12 cellular contexts compared by ENCODE assay signal in the genomic region with DNA sequence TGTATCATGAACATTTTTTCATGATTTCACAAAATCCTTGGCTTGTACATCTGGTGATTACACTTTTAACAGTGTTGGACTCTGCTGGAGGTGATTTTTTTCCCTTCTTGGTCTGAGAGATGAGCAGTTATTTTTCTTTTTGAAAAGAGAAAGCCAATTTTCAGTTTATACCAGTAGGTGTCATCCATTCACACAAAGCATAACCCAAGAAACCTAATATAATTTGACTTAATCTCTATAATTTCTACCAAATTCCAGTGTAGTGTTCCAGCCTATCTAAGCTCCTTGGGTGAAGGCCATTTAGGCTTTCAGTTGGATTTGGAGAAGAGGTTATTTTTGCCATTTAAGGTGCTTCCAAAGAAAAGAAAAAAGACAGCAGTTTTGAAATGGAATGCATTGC. TPM values are rescaled to one million over a fixed set of nuclear protein-coding genes. Genes with fewer than 3 reads are reported as not detected.
A peak's percentile ranks its signal among the peaks of the same experiment; 100 is the strongest.
DNase-seq lines count a peak whose midpoint lies in the region; ATAC-seq, FAIRE-seq and TF ChIP-seq lines count a peak whose summit lies in the region.
"Had no signal": no experiment of that assay in that cellular context is flagged by ENCODE, and none has a peak within 500 bp of the region (broad histone marks: within the 10 kb centered on the region; RNA-seq: fewer than 3 reads in every experiment).

No MANE protein-coding gene starts in this region.

- no peak for FAIRE-seq in D721Med (lab: Jason Lieb, UNC)

- no peak overlapping the region for H3K4me3 Mint-ChIP-seq in activated T-helper 2 cell treated with anti-CD3 and anti-CD28 coated beads, Interferon-gamma antibody, Interleukin-2, Interleukin-4, amounts not matched to agents 10 μg/mL and 5 μg/mL and 100 μg/mL, durations not matched to agents 14 hours and 24 hours and 36 hours (ENCODE audit: low read depth)

- peaks cover 11% of the 10 kb centered on the region for H3K9me3 Mint-ChIP-seq in activated T-helper 2 cell treated with anti-CD3 and anti-CD28 coated beads, Interferon-gamma antibody, Interleukin-2, Interleukin-4, amounts not matched to agents 10 μg/mL and 5 μg/mL and 100 μg/mL, durations not matched to agents 14 hours and 24 hours and 36 hours

- ATAC-seq in right lobe of liver (no peak), GM18502 (IDR thresholded peaks at IDR 0.05; ENCODE audit: poor library complexity, unreplicated experiment) (no peak), GM21723 (IDR thresholded peaks at IDR 0.05; ENCODE audit: unreplicated experiment) (no peak)

- in situ Hi-C loops in astrocyte of the cerebellum (cut with HindIII; ENCODE audit: low sequenced_read_pairs), result no loop called here

- H3K4me1 ChIP-seq in right lobe of liver, result no peaks in the 10 kb centered on the region

- H3K27ac Mint-ChIP-seq in activated T-helper 2 cell treated with anti-CD3 and anti-CD28 coated beads, Interferon-gamma antibody, Interleukin-2, Interleukin-4, amounts not matched to agents 10 μg/mL and 5 μg/mL and 100 μg/mL, durations not matched to agents 14 hours and 24 hours and 36 hours, result no peak overlapping the region

- H3K27me3 Mint-ChIP-seq in activated T-helper 2 cell treated with anti-CD3 and anti-CD28 coated beads, Interferon-gamma antibody, Interleukin-2, Interleukin-4, amounts not matched to agents 10 μg/mL and 5 μg/mL and 100 μg/mL, durations not matched to agents 14 hours and 24 hours and 36 hours (ENCODE audit: low read depth), result peaks cover 4% of the 10 kb centered on the region

- H3K9me3 ChIP-seq in right lobe of liver, result no peaks in the 10 kb centered on the region

- no peak overlapping the region for H3K27ac ChIP-seq in right lobe of liver

- no peak for TF ChIP-seq POLR2A in right lobe of liver (IDR thresholded peaks at IDR 0.05)

- DNase-seq in D721Med (ENCODE audit: insufficient read length, low spot score) (no peak), astrocyte of the cerebellum (ENCODE audit: low read depth) (no peak), right lobe of liver (no peak)
- no peak for DNase-seq in effector CD4-positive, alpha-beta T cell
- DNase-seq in activated T-helper 2 cell treated with anti-CD3 and anti-CD28 coated beads, Interferon-gamma antibody, Interleukin-2, Interleukin-4, amounts not matched to agents 10 μg/mL and 5 μg/mL and 100 μg/mL, durations not matched to agents 14 hours and 24 hours and 36 hours (ENCODE audit: low spot score), result no peak
- DNase-seq: activated CD4-positive, CD25-positive, alpha-beta regulatory T cell; caudate nucleus; midbrain; NCI-H2029 had no signal

- no peak for TF ChIP-seq EP300 in Ishikawa (IDR thresholded peaks at IDR 0.05; ENCODE audit: borderline replicate concordance)

- H3K27me3 ChIP-seq in right lobe of liver, result no peaks in the 10 kb centered on the region

- peak; percentile 39; the same call in 1 of the 2 replicates for TF ChIP-seq RAD21 in Ishikawa (IDR thresholded peaks at IDR 0.05; ENCODE audit: low read depth)

- intact Hi-C loops in right lobe of liver (cut with DNase I), result no loop called here
- intact Hi-C loops in activated T-helper 2 cell treated with anti-CD3 and anti-CD28 coated beads, Interferon-gamma antibody, Interleukin-2, Interleukin-4, amounts not matched to agents 10 μg/mL and 5 μg/mL and 100 μg/mL, durations not matched to agents 14 hours and 24 hours and 36 hours (cut with micrococcal nuclease), result no loop called here

- H3K4me3 ChIP-seq in astrocyte of the cerebellum (ENCODE audit: low read depth, low read length) (no peak overlapping the region), right lobe of liver (no peak overlapping the region)

- peaks cover 28% of the 10 kb centered on the region for H3K4me1 Mint-ChIP-seq in activated T-helper 2 cell treated with anti-CD3 and anti-CD28 coated beads, Interferon-gamma antibody, Interleukin-2, Interleukin-4, amounts not matched to agents 10 μg/mL and 5 μg/mL and 100 μg/mL, durations not matched to agents 14 hours and 24 hours and 36 hours (ENCODE audit: low read depth)

- TF ChIP-seq CTCF in D721Med (IDR thresholded peaks at IDR 0.05; ENCODE audit: insufficient read depth, missing control alignments) (peak; percentile 25), astrocyte of the cerebellum (IDR thresholded peaks at IDR 0.05; ENCODE audit: low read depth, low read length, missing control alignments) (peak; percentile 43), right lobe of liver (IDR thresholded peaks at IDR 0.05) (peak in 3 of 4 donors; percentile 21 to 39 (median 33))

- H3K36me3 ChIP-seq in right lobe of liver, result no peaks in the 10 kb centered on the region

- peaks cover 10% of the 10 kb centered on the region for H3K36me3 Mint-ChIP-seq in activated T-helper 2 cell treated with anti-CD3 and anti-CD28 coated beads, Interferon-gamma antibody, Interleukin-2, Interleukin-4, amounts not matched to agents 10 μg/mL and 5 μg/mL and 100 μg/mL, durations not matched to agents 14 hours and 24 hours and 36 hours (ENCODE audit: low read depth)

TF ChIP-seq in Ishikawa, 13 proteins besides CTCF, POLR2A, EP300 and RAD21:
- TF ChIP-seq NFIC (IDR thresholded peaks at IDR 0.05) (no peak), EGR1 (IDR thresholded peaks at IDR 0.05) (no peak), FOXM1 (IDR thresholded peaks at IDR 0.05; ENCODE audit: borderline replicate concordance, low read depth) (no peak), YY1 (IDR thresholded peaks at IDR 0.05; ENCODE audit: low read depth) (no peak), TEAD4 (IDR thresholded peaks at IDR 0.05) (no peak), CREB1 (IDR thresholded peaks at IDR 0.05; ENCODE audit: low read depth) (no peak), USF1 (IDR thresholded peaks at IDR 0.05) (no peak), TAF1 (IDR thresholded peaks at IDR 0.05; ENCODE audit: low read depth) (no peak), ZBTB7A (IDR thresholded peaks at IDR 0.05; ENCODE audit: low read depth) (no peak), MAX (IDR thresholded peaks at IDR 0.05) (no peak), TCF12 (IDR thresholded peaks at IDR 0.05; ENCODE audit: low read depth) (no peak), CEBPB (IDR thresholded peaks at IDR 0.05) (no peak)
- TF ChIP-seq, protein P1, sequence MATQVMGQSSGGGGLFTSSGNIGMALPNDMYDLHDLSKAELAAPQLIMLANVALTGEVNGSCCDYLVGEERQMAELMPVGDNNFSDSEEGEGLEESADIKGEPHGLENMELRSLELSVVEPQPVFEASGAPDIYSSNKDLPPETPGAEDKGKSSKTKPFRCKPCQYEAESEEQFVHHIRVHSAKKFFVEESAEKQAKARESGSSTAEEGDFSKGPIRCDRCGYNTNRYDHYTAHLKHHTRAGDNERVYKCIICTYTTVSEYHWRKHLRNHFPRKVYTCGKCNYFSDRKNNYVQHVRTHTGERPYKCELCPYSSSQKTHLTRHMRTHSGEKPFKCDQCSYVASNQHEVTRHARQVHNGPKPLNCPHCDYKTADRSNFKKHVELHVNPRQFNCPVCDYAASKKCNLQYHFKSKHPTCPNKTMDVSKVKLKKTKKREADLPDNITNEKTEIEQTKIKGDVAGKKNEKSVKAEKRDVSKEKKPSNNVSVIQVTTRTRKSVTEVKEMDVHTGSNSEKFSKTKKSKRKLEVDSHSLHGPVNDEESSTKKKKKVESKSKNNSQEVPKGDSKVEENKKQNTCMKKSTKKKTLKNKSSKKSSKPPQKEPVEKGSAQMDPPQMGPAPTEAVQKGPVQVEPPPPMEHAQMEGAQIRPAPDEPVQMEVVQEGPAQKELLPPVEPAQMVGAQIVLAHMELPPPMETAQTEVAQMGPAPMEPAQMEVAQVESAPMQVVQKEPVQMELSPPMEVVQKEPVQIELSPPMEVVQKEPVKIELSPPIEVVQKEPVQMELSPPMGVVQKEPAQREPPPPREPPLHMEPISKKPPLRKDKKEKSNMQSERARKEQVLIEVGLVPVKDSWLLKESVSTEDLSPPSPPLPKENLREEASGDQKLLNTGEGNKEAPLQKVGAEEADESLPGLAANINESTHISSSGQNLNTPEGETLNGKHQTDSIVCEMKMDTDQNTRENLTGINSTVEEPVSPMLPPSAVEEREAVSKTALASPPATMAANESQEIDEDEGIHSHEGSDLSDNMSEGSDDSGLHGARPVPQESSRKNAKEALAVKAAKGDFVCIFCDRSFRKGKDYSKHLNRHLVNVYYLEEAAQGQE (IDR thresholded peaks at IDR 0.05; ENCODE audit: low read depth), result no peak

RNA-seq across cellular contexts. Expression of gene ICOS, which starts 7.7 kb away (rescaled TPM):
- under 1 TPM in 2 of 6 experiments, not detected in 4; 0.31 TPM for total RNA-seq in right lobe of liver
- total RNA-seq in activated T-helper 2 cell treated with anti-CD3 and anti-CD28 coated beads, Interferon-gamma antibody, Interleukin-2, Interleukin-4, amounts not matched to agents 10 μg/mL and 5 μg/mL and 100 μg/mL, durations not matched to agents 14 hours and 24 hours and 36 hours, result 76.2 and 78.7 TPM in 2 replicates

Comparison
In these comparisons a context has a peak if more than half of its experiments do, and no peak if none do; other contexts are left out.
1. RNA of gene ICOS, which starts 7.7 kb away (total RNA-seq): 76.2 to 78.7 TPM in activated T-helper 2 cell treated with anti-CD3 and anti-CD28 coated beads, Interferon-gamma antibody, Interleukin-2, Interleukin-4, amounts not matched to agents 10 μg/mL and 5 μg/mL and 100 μg/mL, durations not matched to agents 14 hours and 24 hours and 36 hours; 0.31 TPM in right lobe of liver; every median in the first group is over 10 times any median in the second.
2. Peak in every context shown above with its lines, with median percentiles within 50 percentile points of each other: CTCF ChIP-seq.